ENCODE assay signal across 9 cellular contexts in the genomic region with DNA sequence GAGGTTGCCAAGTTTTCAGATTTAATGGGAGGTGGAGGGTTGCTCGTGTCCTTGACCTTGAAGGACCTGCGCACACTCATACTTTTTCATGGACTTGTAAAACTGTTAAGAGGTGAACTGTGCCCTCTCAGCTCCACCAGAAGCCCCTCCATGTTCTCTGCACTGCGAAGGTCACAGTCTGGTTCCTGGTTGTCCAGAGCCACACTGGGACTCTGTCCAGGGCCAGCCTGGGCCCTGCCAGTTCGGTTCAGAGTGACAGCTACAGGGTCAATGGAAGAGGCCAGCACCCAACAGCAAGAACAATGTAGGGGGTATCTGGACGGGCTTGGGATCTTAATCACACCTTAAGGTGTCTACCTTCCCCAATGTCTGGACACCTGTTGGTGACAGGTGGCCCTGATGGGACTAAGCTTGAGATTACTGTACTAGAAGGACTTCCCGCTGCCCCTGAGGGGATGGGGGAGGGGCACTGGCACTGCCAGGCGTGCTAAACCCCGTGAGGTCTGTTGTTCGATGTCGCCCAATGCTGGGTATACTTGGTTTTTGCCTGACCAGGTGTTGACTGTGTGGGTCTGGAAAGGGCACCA. TPM values are rescaled to one million over a fixed set of nuclear protein-coding genes. Genes with fewer than 3 reads are reported as not detected.
DNase-seq lines count a peak whose midpoint lies in the region; ATAC-seq and TF ChIP-seq lines count a peak whose summit lies in the region.
"Had no signal": no experiment of that assay in that cellular context is flagged by ENCODE, and none has a peak within 500 bp of the region (broad histone marks: within the 10 kb centered on the region; RNA-seq: fewer than 3 reads in every experiment).

No MANE protein-coding gene starts in this region.

- peaks cover 7 to 35% of the 10 kb centered on the region in 2 donors for H3K4me1 ChIP-seq in thoracic aorta (ENCODE audit: control insufficient read depth in 1 of 2, low read depth in 2 of 2)

- H3K27ac ChIP-seq in thoracic aorta: peak overlapping the region in 1 of 2 donors; percentile 36

- H3K36me3 ChIP-seq in thoracic aorta: no peaks in the 10 kb centered on the region

- ATAC-seq in thoracic aorta (ENCODE audit: insufficient number of reproducible peaks, low FRiP score, low read depth) (no peak), HG02763 (IDR thresholded peaks at IDR 0.05; ENCODE audit: unreplicated experiment) (no peak)

- no peaks in the 10 kb centered on the region for H3K9me3 ChIP-seq in thoracic aorta

- no peaks in the 10 kb centered on the region for H3K27me3 Mint-ChIP-seq in mesothelial cell of epicardium (ENCODE audit: low read depth)

- H3K27ac Mint-ChIP-seq in mesothelial cell of epicardium: peak overlapping the region; percentile 94

- H3K27me3 ChIP-seq in thoracic aorta (replicated peaks; ENCODE audit: insufficient read depth): no peaks in the 10 kb centered on the region

- H3K4me1 Mint-ChIP-seq in mesothelial cell of epicardium: peaks cover 38% of the 10 kb centered on the region

- DNase-seq in activated CD4-positive, alpha-beta T cell treated with anti-CD3 and anti-CD28 coated beads for 48 hours: peak; percentile 23
- no peak for DNase-seq in activated CD4-positive, alpha-beta T cell treated with anti-CD3 and anti-CD28 coated beads, Interleukin-2, amount 50 U/mL, for 4 hours
- DNase-seq in choroid plexus epithelial cell (ENCODE audit: low read depth) (no peak), mesothelial cell of epicardium (ENCODE audit: low spot score in 2 of 2, unreplicated experiment in 2 of 2) (no peak), thoracic aorta (ENCODE audit: low spot score) (no peak), RPMI8226 (no peak), NCI-H1048 (lab: John Stamatoyannopoulos, UW) (no peak)

- peaks cover 3% of the 10 kb centered on the region for H3K36me3 Mint-ChIP-seq in mesothelial cell of epicardium

- H3K4me3 ChIP-seq in choroid plexus epithelial cell (ENCODE audit: low read depth, low read length) (peak overlapping the region; percentile 48), thoracic aorta (peak overlapping the region; percentile 66)

- TF ChIP-seq CTCF in choroid plexus epithelial cell (conservative IDR thresholded peaks at IDR 0.05; ENCODE audit: low read depth, low read length) (no peak), mesothelial cell of epicardium (IDR thresholded peaks at IDR 0.05; ENCODE audit: unreplicated experiment) (no peak), thoracic aorta (IDR thresholded peaks at IDR 0.05) (no peak)

- H3K4me3 Mint-ChIP-seq in mesothelial cell of epicardium: peak overlapping the region; percentile 59

- H3K9me3 Mint-ChIP-seq in mesothelial cell of epicardium: peaks cover 3% of the 10 kb centered on the region

RNA-seq across cellular contexts. Expression of a gene that starts 34.7 kb away (rescaled TPM):
- total RNA-seq in mesothelial cell of epicardium: 0.11 TPM in 1 of 3 replicates, not detected in the others
- total RNA-seq in thoracic aorta: not detected
- total RNA-seq: H4 had no signal

RNA-seq across cellular contexts. Expression of a gene that starts 59.8 kb away (rescaled TPM):
- total RNA-seq in mesothelial cell of epicardium: 94.3 to 100 TPM (median 95.6 TPM) in 3 replicates
- total RNA-seq in thoracic aorta: 10 to 100 TPM; 53.9 to 54.7 TPM
